In the genomic region with DNA sequence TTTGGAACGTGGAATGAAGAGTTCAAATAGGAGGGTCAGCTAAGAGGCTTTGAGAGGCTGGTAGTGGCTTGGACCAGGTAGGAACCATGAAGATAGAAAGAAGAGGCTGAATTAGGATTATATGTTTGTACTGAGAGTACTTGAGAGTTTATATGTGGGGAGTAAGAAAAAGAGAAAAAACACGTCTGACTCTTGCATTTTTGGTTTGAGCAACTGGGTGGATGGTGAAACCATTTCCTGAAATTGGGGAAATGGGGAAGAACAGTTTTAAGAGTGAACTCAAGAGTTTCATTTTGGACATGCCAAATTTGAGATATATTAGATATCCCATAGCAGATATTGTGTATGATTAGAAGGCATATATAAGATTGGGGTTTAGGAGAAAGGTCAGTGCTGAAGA, we compare ENCODE assay signal across 22 cellular contexts.
DNase-seq lines count a peak whose midpoint lies in the region; ATAC-seq and TF ChIP-seq lines count a peak whose summit lies in the region.
"Had no signal": no experiment of that assay in that cellular context is flagged by ENCODE, and none has a peak within 500 bp of the region (broad histone marks: within the 10 kb centered on the region; RNA-seq: fewer than 3 reads in every experiment).

No MANE protein-coding gene starts in this region.

- H3K9me2 ChIP-seq in hepatocyte (replicated peaks; ENCODE audit: insufficient read depth), result no peaks in the 10 kb centered on the region

- no peak overlapping the region for H2AFZ ChIP-seq in hepatocyte
- H2AFZ ChIP-seq: GM23248, PC-9 had no signal

- H3K9me3 ChIP-seq in left ventricle myocardium inferior (replicated peaks) (no peaks in the 10 kb centered on the region), uterus (no peaks in the 10 kb centered on the region), hepatocyte (ENCODE audit: low read depth) (no peaks in the 10 kb centered on the region)
- H3K9me3 ChIP-seq: SJSA1 had no signal

- H3K27ac ChIP-seq in left ventricle myocardium inferior (replicated peaks) (no peak overlapping the region), uterus (no peak overlapping the region), hepatocyte (no peak overlapping the region)
- H3K27ac ChIP-seq: 22Rv1, GM23248, KMS-11, PC-9, RWPE1, SJSA1 had no signal

- 90% methylated on average over 2 of the region's 2 CpGs for WGBS in hepatocyte (ENCODE audit: low lambda C conversion rate, missing lambda C conversion rate)

- peak; percentile 18 for ATAC-seq in Right ventricle myocardium superior (ENCODE audit: poor library complexity)

- TF ChIP-seq CTCF in left ventricle myocardium inferior (IDR thresholded peaks at IDR 0.05; ENCODE audit: borderline replicate concordance) (no peak), uterus (IDR thresholded peaks at IDR 0.05) (no peak), hepatocyte (IDR thresholded peaks at IDR 0.05; ENCODE audit: poor library complexity) (no peak)

- no peak overlapping the region for H3K4me2 ChIP-seq in hepatocyte
- H3K4me2 ChIP-seq: KMS-11, PC-9 had no signal

- H4K20me1 ChIP-seq in hepatocyte (ENCODE audit: insufficient read depth, poor library complexity, severe bottlenecking), result no peaks in the 10 kb centered on the region

- TF ChIP-seq POLR2A in uterus (IDR thresholded peaks at IDR 0.05), result no peak

- intact Hi-C loops in Right ventricle myocardium superior (cut with DNase I) (loop anchor here (10.0 kb wide), 1 partner anchor 88 kb away; a partner anchor contains a TSS), left ventricle myocardium inferior (cut with micrococcal nuclease) (loop anchor here (10.0 kb wide), 1 partner anchor 88 kb away; a partner anchor contains a TSS), uterus (cut with DNase I; ENCODE audit: low total_unique reads) (no loop called here)

- H3K4me1 ChIP-seq in left ventricle myocardium inferior, result peaks cover 16% of the 10 kb centered on the region
- no peaks in the 10 kb centered on the region for H3K4me1 ChIP-seq in uterus
- peaks cover 13% of the 10 kb centered on the region for H3K4me1 ChIP-seq in hepatocyte (ENCODE audit: insufficient read depth)
- H3K4me1 ChIP-seq: SJSA1 had no signal

- H3K27me3 ChIP-seq in left ventricle myocardium inferior (ENCODE audit: low read depth), result no peaks in the 10 kb centered on the region
- H3K27me3 ChIP-seq in uterus, result no peaks in the 10 kb centered on the region
- no peaks in the 10 kb centered on the region for H3K27me3 ChIP-seq in hepatocyte
- H3K27me3 ChIP-seq: SJSA1 had no signal

- DNase-seq in Right ventricle myocardium superior (no peak), left ventricle myocardium inferior (no peak), NOMO-1 (lab: John Stamatoyannopoulos, UW; ENCODE audit: unreplicated experiment in 2 of 2) (peak; percentile 90 to 95), SKM-1 treated with dmso at 0.1 percent for 144 hours (lab: John Stamatoyannopoulos, UW; ENCODE audit: unreplicated experiment) (peak; percentile 84), EL (no peak), NCI-H2227 (lab: John Stamatoyannopoulos, UW; ENCODE audit: unreplicated experiment) (no peak), uterus (no peak), hepatocyte (ENCODE audit: low spot score) (no peak)
- DNase-seq: CD4-positive, CD25-positive, alpha-beta regulatory T cell; COR-L47; DMS153; GM23248; HCEC 1CT; NCI-H1105 treated with DMSO at 0.1 percent for 48 hours; NCI-H1694; NCI-H2081 treated with DMSO at 0.1 percent for 48 hours; NK-92 treated with Interleukin-12 subunit alpha and Interleukin-12 subunit beta, amount 100 ng/mL, for 24 hours; PC-9 had no signal

- H3K4me3 ChIP-seq in left ventricle myocardium inferior (no peak overlapping the region), uterus (no peak overlapping the region), hepatocyte (no peak overlapping the region)
- H3K4me3 ChIP-seq: GM23248, PC-9, SJSA1 had no signal

- no peaks in the 10 kb centered on the region for H3K79me2 ChIP-seq in hepatocyte

- H3K36me3 ChIP-seq in left ventricle myocardium inferior, result no peaks in the 10 kb centered on the region
- H3K36me3 ChIP-seq in uterus, result no peaks in the 10 kb centered on the region
- no peaks in the 10 kb centered on the region for H3K36me3 ChIP-seq in hepatocyte (replicated peaks; ENCODE audit: insufficient read depth, low read depth)
- H3K36me3 ChIP-seq: SJSA1 had no signal

Comparison
In these comparisons a context has a peak if more than half of its experiments do, and no peak if none do; other contexts are left out.
1. DNase-seq: peak in NOMO-1 (2 of 2) and SKM-1 treated with dmso at 0.1 percent for 144 hours (single experiment); none in Right ventricle myocardium superior (single experiment), left ventricle myocardium inferior (single experiment), EL (single experiment), NCI-H2227 (single experiment), uterus (0 of 2) and hepatocyte (single experiment).